In the genomic region with DNA sequence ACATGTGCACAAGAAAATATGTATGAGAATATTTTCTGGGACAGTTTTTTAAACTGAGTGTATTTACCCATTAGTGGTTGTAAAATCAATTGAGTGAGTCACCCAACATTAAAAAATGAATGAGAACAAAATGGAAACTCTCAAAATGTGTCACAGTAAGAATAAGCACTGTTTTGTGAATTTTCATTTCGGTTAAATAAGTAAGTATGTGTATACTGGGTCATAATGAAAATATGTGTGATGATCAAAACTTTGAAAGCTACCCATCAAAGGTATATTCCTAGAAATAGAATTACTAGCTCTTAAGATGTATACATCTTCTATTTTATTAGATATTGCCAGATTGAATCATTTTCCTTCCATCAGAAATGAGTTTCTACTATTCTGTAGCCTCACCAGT, we compare ENCODE assay signal across 29 cellular contexts. TPM values are rescaled to one million over a fixed set of nuclear protein-coding genes. Genes with fewer than 3 reads are reported as not detected.
DNase-seq lines count a peak whose midpoint lies in the region; ATAC-seq and TF ChIP-seq lines count a peak whose summit lies in the region.
"Had no signal": no experiment of that assay in that cellular context is flagged by ENCODE, and none has a peak within 500 bp of the region (broad histone marks: within the 10 kb centered on the region; RNA-seq: fewer than 3 reads in every experiment).

No MANE protein-coding gene starts in this region.

- no peak overlapping the region for H3K4me3 Mint-ChIP-seq in activated naive CD4-positive, alpha-beta T cell treated with anti-CD3 and anti-CD28 coated beads, Interleukin-2, amount 10 ng/mL, durations not matched to agents 7 days and 5 days
- H3K4me3 Mint-ChIP-seq in T-helper 17 cell (no peak overlapping the region), memory B cell (no peak overlapping the region)
- H3K4me3 Mint-ChIP-seq: CD4-positive, CD25-positive, alpha-beta regulatory T cell; nephron; T-helper 1 cell treated with Interleukin-12 subunit alpha and Interleukin-12 subunit beta and Interleukin-4 antibody, amounts not matched to agents 30 μg/mL and 1 μg/mL, for 36 hours had no signal

- H3K27ac ChIP-seq in spleen: no peak overlapping the region
- H3K27ac ChIP-seq: cardiac muscle cell, coronary artery, HL-60, lower lobe of right lung, RWPE1, suprapubic skin, upper lobe of right lung had no signal

- no peak for DNase-seq in activated naive CD4-positive, alpha-beta T cell treated with anti-CD3 and anti-CD28 coated beads, Interleukin-2, amount 50 U/mL, for 72 hours (ENCODE audit: low spot score in 2 of 2)
- DNase-seq in activated naive CD4-positive, alpha-beta T cell treated with anti-CD3 and anti-CD28 coated beads, Interleukin-2, amount 10 ng/mL, durations not matched to agents 7 days and 5 days: no peak
- DNase-seq in T-helper 17 cell (no peak), memory B cell (ENCODE audit: low spot score in 2 of 2) (no peak), amniotic stem cell (lab: John Stamatoyannopoulos, UW) (no peak), spleen (no peak), NCI-H69 (lab: John Stamatoyannopoulos, UW) (no peak)
- DNase-seq: activated CD4-positive, alpha-beta T cell treated with anti-CD3 and anti-CD28 coated beads for 48 hours; activated CD8-positive, alpha-beta memory T cell treated with anti-CD3 and anti-CD28 coated beads, Interleukin-2, amount 50 U/mL, for 48 hours; activated naive CD4-positive, alpha-beta T cell; aorta; effector memory CD4-positive, alpha-beta T cell; erythroblast; foreskin fibroblast; GOT3; lower lobe of right lung; NCI-H1436; NCI-H2107; NCI-H446; stimulated activated CD4-positive, alpha-beta T cell treated with anti-CD3 and anti-CD28 coated beads, Interleukin-2, amount 100 ng/mL, for 48 hours; upper lobe of right lung had no signal

- peak overlapping the region in 1 of 2 donors; percentile 97 for H3K27ac Mint-ChIP-seq in activated naive CD4-positive, alpha-beta T cell treated with anti-CD3 and anti-CD28 coated beads, Interleukin-2, amount 50 U/mL, for 72 hours
- H3K27ac Mint-ChIP-seq in activated naive CD4-positive, alpha-beta T cell treated with anti-CD3 and anti-CD28 coated beads, Interleukin-2, amount 10 ng/mL, durations not matched to agents 7 days and 5 days: no peak overlapping the region
- peak overlapping the region; percentile 56 for H3K27ac Mint-ChIP-seq in T-helper 17 cell
- H3K27ac Mint-ChIP-seq in memory B cell: peak overlapping the region; percentile 47
- H3K27ac Mint-ChIP-seq: nephron; T-helper 1 cell treated with Interleukin-12 subunit alpha and Interleukin-12 subunit beta and Interleukin-4 antibody, amounts not matched to agents 30 μg/mL and 1 μg/mL, for 36 hours had no signal

- CTCF ChIA-PET in activated naive CD4-positive, alpha-beta T cell treated with anti-CD3 and anti-CD28 coated beads, Interleukin-2, amount 10 ng/mL, durations not matched to agents 7 days and 5 days (lab: Charles Lee): no interaction called here

- H3K4me3 ChIP-seq in spleen: no peak overlapping the region
- H3K4me3 ChIP-seq: cardiac muscle cell, coronary artery, lower lobe of right lung, suprapubic skin, upper lobe of right lung had no signal

- peak; percentile 69 to 94 for ATAC-seq in activated naive CD4-positive, alpha-beta T cell treated with anti-CD3 and anti-CD28 coated beads, Interleukin-2, amount 50 U/mL, for 72 hours
- ATAC-seq in T-helper 17 cell (no peak), memory B cell (ENCODE audit: low read depth) (no peak)
- ATAC-seq: lower lobe of right lung, upper lobe of right lung had no signal

- H3K36me3 ChIP-seq in spleen: peaks cover 0 to 36% (median 8%) of the 10 kb centered on the region in 6 donors
- H3K36me3 ChIP-seq: suprapubic skin had no signal

- TF ChIP-seq CTCF in spleen (IDR thresholded peaks at IDR 0.05 in 8 of 11, conservative IDR thresholded peaks at IDR 0.05 in 3 of 11): no peak

- H3K27me3 ChIP-seq in spleen (replicated peaks in 1 of 7): no peaks in the 10 kb centered on the region
- H3K27me3 ChIP-seq: cardiac muscle cell, suprapubic skin, upper lobe of right lung had no signal

- H3K9me3 ChIP-seq in T-helper 17 cell (ENCODE audit: control insufficient read depth, low read length, poor library complexity, severe bottlenecking) (no peaks in the 10 kb centered on the region), spleen (no peaks in the 10 kb centered on the region)
- H3K9me3 ChIP-seq: lower lobe of right lung, suprapubic skin, upper lobe of right lung had no signal

- 76 to 85% (median 78%) methylated on average over 1 of the region's 1 CpG for WGBS in spleen, 5 donors

- peaks cover 5 to 29% (median 14%) of the 10 kb centered on the region in 6 donors for H3K4me1 ChIP-seq in spleen
- H3K4me1 ChIP-seq: upper lobe of right lung had no signal

- peaks cover 25% of the 10 kb centered on the region for H3K4me1 Mint-ChIP-seq in activated naive CD4-positive, alpha-beta T cell treated with anti-CD3 and anti-CD28 coated beads, Interleukin-2, amount 10 ng/mL, durations not matched to agents 7 days and 5 days
- H3K4me1 Mint-ChIP-seq in T-helper 17 cell (peaks cover 31% of the 10 kb centered on the region), memory B cell (peaks cover 13% of the 10 kb centered on the region)
- H3K4me1 Mint-ChIP-seq: nephron had no signal

- no peak for TF ChIP-seq POLR2A in spleen (IDR thresholded peaks at IDR 0.05)

- H3K9me3 Mint-ChIP-seq in activated naive CD4-positive, alpha-beta T cell treated with anti-CD3 and anti-CD28 coated beads, Interleukin-2, amount 50 U/mL, for 72 hours: peaks cover 4 to 16% of the 10 kb centered on the region in 2 donors
- H3K9me3 Mint-ChIP-seq in activated naive CD4-positive, alpha-beta T cell treated with anti-CD3 and anti-CD28 coated beads, Interleukin-2, amount 10 ng/mL, durations not matched to agents 7 days and 5 days: no peaks in the 10 kb centered on the region
- H3K9me3 Mint-ChIP-seq in memory B cell: no peaks in the 10 kb centered on the region
- H3K9me3 Mint-ChIP-seq: CD4-positive, CD25-positive, alpha-beta regulatory T cell; nephron; T-helper 1 cell treated with Interleukin-12 subunit alpha and Interleukin-12 subunit beta and Interleukin-4 antibody, amounts not matched to agents 30 μg/mL and 1 μg/mL, for 36 hours had no signal

- intact Hi-C loops in spleen (cut with DNase I; ENCODE audit: low total_unique reads): no loop called here

- peaks cover 19 to 67% of the 10 kb centered on the region in 2 donors for H3K36me3 Mint-ChIP-seq in activated naive CD4-positive, alpha-beta T cell treated with anti-CD3 and anti-CD28 coated beads, Interleukin-2, amount 50 U/mL, for 72 hours
- peaks cover 59% of the 10 kb centered on the region for H3K36me3 Mint-ChIP-seq in activated naive CD4-positive, alpha-beta T cell treated with anti-CD3 and anti-CD28 coated beads, Interleukin-2, amount 10 ng/mL, durations not matched to agents 7 days and 5 days
- H3K36me3 Mint-ChIP-seq in T-helper 17 cell (ENCODE audit: low read depth) (peaks cover 2% of the 10 kb centered on the region), memory B cell (peaks cover 23% of the 10 kb centered on the region)

- H3K27me3 Mint-ChIP-seq in activated naive CD4-positive, alpha-beta T cell treated with anti-CD3 and anti-CD28 coated beads, Interleukin-2, amount 10 ng/mL, durations not matched to agents 7 days and 5 days: no peaks in the 10 kb centered on the region
- no peaks in the 10 kb centered on the region for H3K27me3 Mint-ChIP-seq in T-helper 17 cell
- no peaks in the 10 kb centered on the region for H3K27me3 Mint-ChIP-seq in memory B cell
- H3K27me3 Mint-ChIP-seq: CD4-positive, CD25-positive, alpha-beta regulatory T cell had no signal

RNA-seq across cellular contexts. Expression of gene BABAM2, which starts 11.6 kb away (rescaled TPM):
- total RNA-seq in activated naive CD4-positive, alpha-beta T cell treated with anti-CD3 and anti-CD28 coated beads, Interleukin-2, amount 50 U/mL, for 72 hours: 10 to 100 TPM; 45.2 to 59.8 TPM
- 10 to 100 TPM; 44.8 to 46.0 TPM for total RNA-seq in T-helper 17 cell
- 10 to 100 TPM; 42.1 to 70.1 (median 63.5) TPM for total RNA-seq in spleen
- polyA plus RNA-seq in spleen: 10 to 100 TPM; 16.1 to 24.0 (median 19.8) TPM

RNA-seq across cellular contexts. Expression of gene RBKS, which starts 12.0 kb away (rescaled TPM):
- total RNA-seq in activated naive CD4-positive, alpha-beta T cell treated with anti-CD3 and anti-CD28 coated beads, Interleukin-2, amount 50 U/mL, for 72 hours: 10 to 100 TPM in 1 of 2 donors, 1 to 10 TPM in 1; 1.5 to 12.1 TPM
- total RNA-seq in T-helper 17 cell (1 to 10 TPM; 7.0 to 8.2 TPM), spleen (1 to 10 TPM; 2.0 to 5.1 (median 3.1) TPM)
- 1 to 10 TPM in 2 of 3 donors, under 1 TPM in 1; 1.00 to 2.3 (median 1.7) TPM for polyA plus RNA-seq in spleen

Comparison
In these comparisons a context has a peak if more than half of its experiments do, and no peak if none do; other contexts are left out.
1. ATAC-seq: peak in activated naive CD4-positive, alpha-beta T cell treated with anti-CD3 and anti-CD28 coated beads, Interleukin-2, amount 50 U/mL, for 72 hours (2 of 2); none in T-helper 17 cell (single experiment) and memory B cell (single experiment).